Comparison of ENCODE assay signal across 33 cellular contexts in the genomic region with DNA sequence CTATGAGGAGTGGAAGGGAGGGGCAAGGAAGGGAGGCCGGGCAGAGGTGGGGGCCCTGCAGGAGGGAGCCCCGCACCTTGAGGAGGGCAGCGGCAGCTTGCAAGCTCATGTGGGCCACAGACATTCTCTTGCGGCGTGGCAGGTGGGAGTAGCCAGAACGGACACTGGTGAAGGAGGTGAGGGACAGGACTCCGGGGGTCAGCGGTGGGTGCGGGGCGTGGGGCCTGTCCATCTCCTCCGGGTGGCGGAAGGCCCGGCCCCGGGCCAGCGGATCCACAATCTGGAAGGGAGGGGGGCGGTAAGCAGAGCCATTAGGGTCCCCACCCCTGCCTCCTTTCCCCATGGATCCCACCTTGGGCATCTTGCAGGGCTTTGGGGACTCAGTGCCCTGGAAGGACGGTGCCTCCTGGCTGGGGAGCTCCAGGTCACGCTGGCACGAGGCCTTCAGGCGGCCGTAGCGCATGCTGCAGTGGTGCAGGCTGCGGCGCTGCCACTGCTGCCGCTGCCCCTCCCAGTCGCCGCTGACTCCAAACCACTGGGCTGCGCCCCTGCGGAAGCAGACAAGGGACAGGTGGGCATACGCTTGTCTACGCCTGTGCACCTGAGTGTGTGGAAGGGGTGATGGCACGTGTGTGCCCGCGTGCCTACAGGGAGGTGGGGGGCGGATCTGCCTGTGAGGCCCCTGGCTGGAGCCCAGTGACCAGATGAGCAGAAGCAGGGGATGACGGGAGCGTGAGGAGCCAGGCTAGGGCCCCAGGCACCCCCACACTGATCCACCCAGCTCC. TPM values are rescaled to one million over a fixed set of nuclear protein-coding genes. Genes with fewer than 3 reads are reported as not detected.
DNase-seq lines count a peak whose midpoint lies in the region; ATAC-seq and TF ChIP-seq lines count a peak whose summit lies in the region.
"Had no signal": no experiment of that assay in that cellular context is flagged by ENCODE, and none has a peak within 500 bp of the region (broad histone marks: within the 10 kb centered on the region; RNA-seq: fewer than 3 reads in every experiment).

No MANE protein-coding gene starts in this region.

- H3K4me1 ChIP-seq in OCI-LY1 (ENCODE audit: insufficient read depth, low read length, severe bottlenecking): peaks cover 33% of the 10 kb centered on the region
- H3K4me1 ChIP-seq: gastroesophageal sphincter, right lobe of liver had no signal

- no peaks in the 10 kb centered on the region for H3K9me2 ChIP-seq in OCI-LY1 (ENCODE audit: low read depth, low read length)

- H3K4me3 ChIP-seq in OCI-LY1 (ENCODE audit: low read depth, low read length, poor library complexity, severe bottlenecking): no peak overlapping the region
- H3K4me3 ChIP-seq: gastroesophageal sphincter, right lobe of liver, SJCRH30 had no signal

- no peak for TF ChIP-seq CTCF in OCI-LY1 (IDR thresholded peaks at IDR 0.05; ENCODE audit: low read length)

- peak; percentile 18 for ATAC-seq in activated CD8-positive, alpha-beta memory T cell treated with anti-CD3 and anti-CD28 coated beads, Interleukin-2, amount 10 ng/mL, durations not matched to agents 7 days and 5 days
- ATAC-seq in esophagus mucosa: peak; percentile 3
- ATAC-seq: activated naive CD4-positive, alpha-beta T cell treated with anti-CD3 and anti-CD28 coated beads, Interleukin-2, amount 50 U/mL, for 72 hours; gastroesophageal sphincter had no signal

- no peaks in the 10 kb centered on the region for H4K20me1 ChIP-seq in OCI-LY1 (ENCODE audit: insufficient read depth, low read length)

- no peaks in the 10 kb centered on the region for H3K9me3 ChIP-seq in OCI-LY1 (ENCODE audit: low read length)
- H3K9me3 ChIP-seq: gastroesophageal sphincter, Peyer's patch, right lobe of liver, SJCRH30 had no signal

- H3K4me2 ChIP-seq in OCI-LY1 (ENCODE audit: low read length): no peak overlapping the region

- no peaks in the 10 kb centered on the region for H3K27me3 Mint-ChIP-seq in activated CD8-positive, alpha-beta memory T cell treated with anti-CD3 and anti-CD28 coated beads, Interleukin-2, amount 10 ng/mL, durations not matched to agents 7 days and 5 days
- H3K27me3 Mint-ChIP-seq: activated CD4-positive, alpha-beta T cell treated with anti-CD3 and anti-CD28 coated beads, Interleukin-2, amount 10 ng/mL, durations not matched to agents 24 days and 14 days had no signal

- no peak overlapping the region for H2AFZ ChIP-seq in OCI-LY1 (ENCODE audit: low read length)

- no peaks in the 10 kb centered on the region for H3F3A ChIP-seq in OCI-LY1 (ENCODE audit: insufficient read depth, low read length)

- H3K36me3 Mint-ChIP-seq in activated CD8-positive, alpha-beta memory T cell treated with anti-CD3 and anti-CD28 coated beads, Interleukin-2, amount 10 ng/mL, durations not matched to agents 7 days and 5 days: peaks cover 3% of the 10 kb centered on the region
- H3K36me3 Mint-ChIP-seq: activated naive CD4-positive, alpha-beta T cell treated with anti-CD3 and anti-CD28 coated beads, Interleukin-2, amount 50 U/mL, for 72 hours had no signal

- H3K36me3 ChIP-seq in OCI-LY1 (ENCODE audit: insufficient read depth, low read length): no peaks in the 10 kb centered on the region
- H3K36me3 ChIP-seq: right lobe of liver, SJCRH30, WERI-Rb-1 had no signal

- H3K79me2 ChIP-seq in OCI-LY1 (ENCODE audit: insufficient read depth, low read length): no peaks in the 10 kb centered on the region

- CTCF ChIA-PET in activated CD8-positive, alpha-beta memory T cell treated with anti-CD3 and anti-CD28 coated beads, Interleukin-2, amount 10 ng/mL, durations not matched to agents 7 days and 5 days (lab: Charles Lee): interaction anchor here (1.3 to 1.9 kb wide), 2 partner anchors 21 to 80 kb away, joined by 4 to 6 read pairs; no protein-coding TSS in a partner anchor

- no peak overlapping the region for H3K4me3 Mint-ChIP-seq in activated CD8-positive, alpha-beta memory T cell treated with anti-CD3 and anti-CD28 coated beads, Interleukin-2, amount 10 ng/mL, durations not matched to agents 7 days and 5 days
- H3K4me3 Mint-ChIP-seq: activated CD4-positive, alpha-beta T cell treated with anti-CD3 and anti-CD28 coated beads, Interleukin-2, amount 10 ng/mL, durations not matched to agents 24 days and 14 days had no signal

- DNase-seq in activated CD8-positive, alpha-beta memory T cell treated with anti-CD3 and anti-CD28 coated beads, Interleukin-2, amount 10 ng/mL, durations not matched to agents 7 days and 5 days: no peak
- no peak for DNase-seq in activated CD8-positive, alpha-beta memory T cell treated with anti-CD3 and anti-CD28 coated beads, Interleukin-2, amount 50 U/mL, for 48 hours
- DNase-seq in substantia nigra (lab: John Stamatoyannopoulos, UW) (no peak), medulla oblongata (ENCODE audit: extremely low spot score) (no peak), cerebellar cortex (ENCODE audit: low spot score) (no peak), NCI-H2107 treated with DMSO at 0.1 percent for 48 hours (lab: John Stamatoyannopoulos, UW; ENCODE audit: unreplicated experiment) (no peak)
- DNase-seq: activated CD4-positive, alpha-beta T cell treated with anti-CD3 and anti-CD28 coated beads, Interleukin-2, amount 10 ng/mL, durations not matched to agents 24 days and 14 days; activated CD8-positive, alpha-beta memory T cell treated with anti-CD3 and anti-CD28 coated beads for 24 hours; activated effector memory CD4-positive, alpha-beta T cell treated with Interleukin-2 at 50 U/mL for 16 hours; activated T-cell treated with anti-CD3 and anti-CD28 coated beads, Interleukin-2, amount 50 U/mL, for 1 hour; amygdala; DND-41; GOT3; NCI-H1417 treated with DMSO at 0.1 percent for 48 hours; NCI-H2029 treated with DMSO at 0.1 percent for 48 hours; NCI-H226; NCI-H526 treated with DMSO at 0.1 percent for 48 hours; posterior cingulate gyrus; right lobe of liver; SJCRH30; stimulated activated CD8-positive, alpha-beta memory T cell treated with anti-CD3 and anti-CD28 coated beads, Interleukin-4, amount 100 ng/mL, for 48 hours; trophoblast cell; WERI-Rb-1 had no signal

- H3K9me3 Mint-ChIP-seq in activated CD8-positive, alpha-beta memory T cell treated with anti-CD3 and anti-CD28 coated beads, Interleukin-2, amount 10 ng/mL, durations not matched to agents 7 days and 5 days (ENCODE audit: low read depth): no peaks in the 10 kb centered on the region
- H3K9me3 Mint-ChIP-seq: activated CD4-positive, alpha-beta T cell treated with anti-CD3 and anti-CD28 coated beads, Interleukin-2, amount 10 ng/mL, durations not matched to agents 24 days and 14 days; activated naive CD4-positive, alpha-beta T cell treated with anti-CD3 and anti-CD28 coated beads, Interleukin-2, amount 50 U/mL, for 72 hours had no signal

- H3K27ac Mint-ChIP-seq in activated CD8-positive, alpha-beta memory T cell treated with anti-CD3 and anti-CD28 coated beads, Interleukin-2, amount 10 ng/mL, durations not matched to agents 7 days and 5 days: no peak overlapping the region
- H3K27ac Mint-ChIP-seq: activated CD4-positive, alpha-beta T cell treated with anti-CD3 and anti-CD28 coated beads, Interleukin-2, amount 10 ng/mL, durations not matched to agents 24 days and 14 days had no signal

- peaks cover 16% of the 10 kb centered on the region for H3K4me1 Mint-ChIP-seq in activated CD8-positive, alpha-beta memory T cell treated with anti-CD3 and anti-CD28 coated beads, Interleukin-2, amount 10 ng/mL, durations not matched to agents 7 days and 5 days

- no peaks in the 10 kb centered on the region for H3K27me3 ChIP-seq in OCI-LY1 (ENCODE audit: insufficient read depth, low read length)
- H3K27me3 ChIP-seq: gastroesophageal sphincter, Peyer's patch, right lobe of liver, SJCRH30 had no signal

- H3K27ac ChIP-seq in OCI-LY1 (ENCODE audit: low read depth, low read length, poor library complexity, severe bottlenecking) (peak overlapping the region; percentile 53), substantia nigra (ENCODE audit: low read depth, low read length, poor library complexity, severe bottlenecking) (peak overlapping the region; percentile 49)
- H3K27ac ChIP-seq: 22Rv1, gastroesophageal sphincter, HL-60, right lobe of liver, SJCRH30, WERI-Rb-1 had no signal

- H3K9ac ChIP-seq in OCI-LY1 (ENCODE audit: low read length): no peak overlapping the region

RNA-seq across cellular contexts. Expression of gene AANAT, which starts 11.5 kb away (rescaled TPM):
- total RNA-seq in activated CD8-positive, alpha-beta memory T cell treated with anti-CD3 and anti-CD28 coated beads, Interleukin-2, amount 10 ng/mL, durations not matched to agents 7 days and 5 days: not detected
- not detected for total RNA-seq in esophagus mucosa
- total RNA-seq: activated CD4-positive, alpha-beta T cell treated with anti-CD3 and anti-CD28 coated beads, Interleukin-2, amount 10 ng/mL, durations not matched to agents 24 days and 14 days; activated naive CD4-positive, alpha-beta T cell treated with anti-CD3 and anti-CD28 coated beads, Interleukin-2, amount 50 U/mL, for 72 hours; fibroblast of lung; gastroesophageal sphincter; kidney epithelial cell; lung microvascular endothelial cell; Peyer's patch; right lobe of liver had no signal

RNA-seq across cellular contexts. Expression of gene RHBDF2, which starts 22.3 kb away (rescaled TPM):
- 10 to 100 TPM; 29.6 to 42.1 TPM for total RNA-seq in activated CD8-positive, alpha-beta memory T cell treated with anti-CD3 and anti-CD28 coated beads, Interleukin-2, amount 10 ng/mL, durations not matched to agents 7 days and 5 days
- total RNA-seq in esophagus mucosa: 36.8 TPM

RNA-seq across cellular contexts. Expression of gene UBE2O, which starts 26.0 kb away (rescaled TPM):
- 10 to 100 TPM; 30.2 to 34.7 TPM for total RNA-seq in activated CD8-positive, alpha-beta memory T cell treated with anti-CD3 and anti-CD28 coated beads, Interleukin-2, amount 10 ng/mL, durations not matched to agents 7 days and 5 days
- total RNA-seq in esophagus mucosa: 17.2 TPM

RNA-seq across cellular contexts. Expression of gene CYGB, which starts 58.6 kb away (rescaled TPM):
- total RNA-seq in activated CD8-positive, alpha-beta memory T cell treated with anti-CD3 and anti-CD28 coated beads, Interleukin-2, amount 10 ng/mL, durations not matched to agents 7 days and 5 days: not detected
- 2.6 TPM for total RNA-seq in esophagus mucosa
- total RNA-seq: activated CD4-positive, alpha-beta T cell treated with anti-CD3 and anti-CD28 coated beads, Interleukin-2, amount 10 ng/mL, durations not matched to agents 24 days and 14 days; activated naive CD4-positive, alpha-beta T cell treated with anti-CD3 and anti-CD28 coated beads, Interleukin-2, amount 50 U/mL, for 72 hours; SJCRH30 had no signal
